ENCODE assay signal across 18 cellular contexts in the genomic region with DNA sequence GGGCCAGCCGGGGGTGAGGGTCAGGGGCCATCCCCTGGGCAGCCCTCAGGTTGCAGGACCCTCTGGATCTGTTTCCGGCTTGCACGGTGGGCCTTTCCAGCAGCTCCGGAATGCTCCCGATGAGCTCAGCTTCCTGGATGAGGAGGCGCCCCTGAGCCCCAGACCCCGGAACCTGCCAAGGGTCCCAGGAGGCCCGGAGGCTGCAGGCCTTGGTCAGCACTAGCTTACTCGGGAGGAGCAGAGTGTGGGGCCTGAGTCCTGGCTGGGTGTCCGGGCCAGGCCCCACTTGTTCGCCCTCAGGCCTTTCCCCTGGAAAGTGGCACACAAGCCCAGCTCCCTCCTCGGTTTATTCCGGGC. TPM values are rescaled to one million over a fixed set of nuclear protein-coding genes. Genes with fewer than 3 reads are reported as not detected.
"Had no signal": no experiment of that assay in that cellular context is flagged by ENCODE, and none has a peak within 500 bp of the region (broad histone marks: within the 10 kb centered on the region; RNA-seq: fewer than 3 reads in every experiment).

No MANE protein-coding gene starts in this region.

- H3K9me3 ChIP-seq: colonic mucosa, sigmoid colon, upper lobe of right lung had no signal

- H3K27ac ChIP-seq: colonic mucosa, sigmoid colon, upper lobe of right lung had no signal

- H3K36me3 ChIP-seq: colonic mucosa, sigmoid colon, upper lobe of right lung had no signal

- H3K4me3 ChIP-seq: colonic mucosa, lung, upper lobe of right lung had no signal

- DNase-seq: activated CD4-positive, alpha-beta memory T cell treated with anti-CD3 and anti-CD28 coated beads, Interleukin-2, amount 10 ng/mL, durations not matched to agents 7 days and 5 days; activated CD4-positive, alpha-beta T cell treated with anti-CD3 and anti-CD28 coated beads for 4 hours; activated CD8-positive, alpha-beta memory T cell treated with anti-CD3 and anti-CD28 coated beads, Interleukin-2, amount 10 ng/mL, durations not matched to agents 7 days and 5 days; activated naive CD4-positive, alpha-beta T cell treated with anti-CD3 and anti-CD28 coated beads for 36 hours; central memory CD4-positive, alpha-beta T cell; colonic mucosa; erythroblast; foreskin melanocyte; head of caudate nucleus; left colon; sigmoid colon; stimulated activated naive B cell treated with anti-CD40 and anti-IgM and Interleukin-4, amounts not matched to agents 10 μg/mL and 1 μg/mL and 100 μg/mL, for 72 hours; upper lobe of right lung had no signal

RNA-seq across cellular contexts. Expression of a gene that starts 7.6 kb away (rescaled TPM):
- total RNA-seq: activated CD4-positive, alpha-beta memory T cell treated with anti-CD3 and anti-CD28 coated beads, Interleukin-2, amount 10 ng/mL, durations not matched to agents 7 days and 5 days; activated CD8-positive, alpha-beta memory T cell treated with anti-CD3 and anti-CD28 coated beads, Interleukin-2, amount 10 ng/mL, durations not matched to agents 7 days and 5 days; activated naive CD4-positive, alpha-beta T cell treated with anti-CD3 and anti-CD28 coated beads for 36 hours; activated T-helper 17 cell treated with anti-CD3 and anti-CD28 coated beads, Interleukin-2, amount 50 U/mL, for 72 hours; colonic mucosa; left colon; mononuclear cell; sigmoid colon; T-helper 2 cell treated with Interferon-gamma antibody and Interleukin-4, amounts not matched to agents 100 ng/mL and 5 ng/mL, for 36 hours; upper lobe of right lung had no signal
- polyA plus RNA-seq: sigmoid colon had no signal

RNA-seq across cellular contexts. Expression of a gene that starts 31.1 kb away (rescaled TPM):
- total RNA-seq: activated CD4-positive, alpha-beta memory T cell treated with anti-CD3 and anti-CD28 coated beads, Interleukin-2, amount 10 ng/mL, durations not matched to agents 7 days and 5 days; activated CD8-positive, alpha-beta memory T cell treated with anti-CD3 and anti-CD28 coated beads, Interleukin-2, amount 10 ng/mL, durations not matched to agents 7 days and 5 days; activated naive CD4-positive, alpha-beta T cell treated with anti-CD3 and anti-CD28 coated beads for 36 hours; activated T-helper 17 cell treated with anti-CD3 and anti-CD28 coated beads, Interleukin-2, amount 50 U/mL, for 72 hours; mononuclear cell; sigmoid colon; T-helper 2 cell treated with Interferon-gamma antibody and Interleukin-4, amounts not matched to agents 100 ng/mL and 5 ng/mL, for 36 hours; upper lobe of right lung had no signal
- polyA plus RNA-seq: lung, thymus had no signal
